Comparison of ENCODE assay signal across 2 cellular contexts in the genomic region with DNA sequence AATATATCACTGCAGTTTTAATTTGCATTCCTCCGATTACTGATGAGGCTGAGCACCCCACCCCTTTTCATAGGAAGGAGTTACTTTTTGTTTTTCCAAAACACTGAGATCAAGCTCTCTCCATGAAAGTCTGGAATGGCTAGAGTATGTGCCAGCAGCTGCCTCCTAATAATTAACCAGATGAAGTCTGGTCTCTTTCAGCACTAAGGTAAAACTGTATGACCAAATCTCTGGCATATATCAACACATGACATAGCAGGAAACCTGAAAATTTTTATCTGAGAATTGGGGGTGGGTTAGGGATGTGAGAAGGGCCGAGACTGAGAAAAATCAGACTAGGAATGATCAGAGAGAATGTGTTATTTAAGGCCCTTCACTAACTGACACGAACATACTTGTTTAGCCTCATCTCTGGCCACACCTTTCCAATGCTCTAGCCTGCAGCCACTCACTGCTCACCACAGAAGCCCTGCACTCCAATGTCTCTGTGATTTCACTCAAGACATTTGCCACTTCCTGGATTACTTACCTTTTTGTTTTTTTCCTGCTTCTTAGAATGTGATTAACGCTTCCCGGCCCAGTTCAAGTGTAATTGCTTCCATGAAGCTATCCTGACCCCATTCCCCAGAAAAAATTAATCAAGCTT.
TF ChIP-seq lines count a peak whose summit lies in the region.

No MANE protein-coding gene starts in this region.

TF ChIP-seq in GM23338, 12 proteins besides CTCF, POLR2A, EP300 and RAD21 (continued from another document):
- no peak for TF ChIP-seq EZH2 (IDR thresholded peaks at IDR 0.05; ENCODE audit: low read depth, unreplicated experiment)
- TF ChIP-seq ZNF114 (CRISPR knock-in tag; IDR thresholded peaks at IDR 0.05): no peak
- TF ChIP-seq STAT1 (IDR thresholded peaks at IDR 0.05; ENCODE audit: unreplicated experiment): no peak
- TF ChIP-seq JUNB (IDR thresholded peaks at IDR 0.05; ENCODE audit: unreplicated experiment): no peak
- TF ChIP-seq, protein P1, sequence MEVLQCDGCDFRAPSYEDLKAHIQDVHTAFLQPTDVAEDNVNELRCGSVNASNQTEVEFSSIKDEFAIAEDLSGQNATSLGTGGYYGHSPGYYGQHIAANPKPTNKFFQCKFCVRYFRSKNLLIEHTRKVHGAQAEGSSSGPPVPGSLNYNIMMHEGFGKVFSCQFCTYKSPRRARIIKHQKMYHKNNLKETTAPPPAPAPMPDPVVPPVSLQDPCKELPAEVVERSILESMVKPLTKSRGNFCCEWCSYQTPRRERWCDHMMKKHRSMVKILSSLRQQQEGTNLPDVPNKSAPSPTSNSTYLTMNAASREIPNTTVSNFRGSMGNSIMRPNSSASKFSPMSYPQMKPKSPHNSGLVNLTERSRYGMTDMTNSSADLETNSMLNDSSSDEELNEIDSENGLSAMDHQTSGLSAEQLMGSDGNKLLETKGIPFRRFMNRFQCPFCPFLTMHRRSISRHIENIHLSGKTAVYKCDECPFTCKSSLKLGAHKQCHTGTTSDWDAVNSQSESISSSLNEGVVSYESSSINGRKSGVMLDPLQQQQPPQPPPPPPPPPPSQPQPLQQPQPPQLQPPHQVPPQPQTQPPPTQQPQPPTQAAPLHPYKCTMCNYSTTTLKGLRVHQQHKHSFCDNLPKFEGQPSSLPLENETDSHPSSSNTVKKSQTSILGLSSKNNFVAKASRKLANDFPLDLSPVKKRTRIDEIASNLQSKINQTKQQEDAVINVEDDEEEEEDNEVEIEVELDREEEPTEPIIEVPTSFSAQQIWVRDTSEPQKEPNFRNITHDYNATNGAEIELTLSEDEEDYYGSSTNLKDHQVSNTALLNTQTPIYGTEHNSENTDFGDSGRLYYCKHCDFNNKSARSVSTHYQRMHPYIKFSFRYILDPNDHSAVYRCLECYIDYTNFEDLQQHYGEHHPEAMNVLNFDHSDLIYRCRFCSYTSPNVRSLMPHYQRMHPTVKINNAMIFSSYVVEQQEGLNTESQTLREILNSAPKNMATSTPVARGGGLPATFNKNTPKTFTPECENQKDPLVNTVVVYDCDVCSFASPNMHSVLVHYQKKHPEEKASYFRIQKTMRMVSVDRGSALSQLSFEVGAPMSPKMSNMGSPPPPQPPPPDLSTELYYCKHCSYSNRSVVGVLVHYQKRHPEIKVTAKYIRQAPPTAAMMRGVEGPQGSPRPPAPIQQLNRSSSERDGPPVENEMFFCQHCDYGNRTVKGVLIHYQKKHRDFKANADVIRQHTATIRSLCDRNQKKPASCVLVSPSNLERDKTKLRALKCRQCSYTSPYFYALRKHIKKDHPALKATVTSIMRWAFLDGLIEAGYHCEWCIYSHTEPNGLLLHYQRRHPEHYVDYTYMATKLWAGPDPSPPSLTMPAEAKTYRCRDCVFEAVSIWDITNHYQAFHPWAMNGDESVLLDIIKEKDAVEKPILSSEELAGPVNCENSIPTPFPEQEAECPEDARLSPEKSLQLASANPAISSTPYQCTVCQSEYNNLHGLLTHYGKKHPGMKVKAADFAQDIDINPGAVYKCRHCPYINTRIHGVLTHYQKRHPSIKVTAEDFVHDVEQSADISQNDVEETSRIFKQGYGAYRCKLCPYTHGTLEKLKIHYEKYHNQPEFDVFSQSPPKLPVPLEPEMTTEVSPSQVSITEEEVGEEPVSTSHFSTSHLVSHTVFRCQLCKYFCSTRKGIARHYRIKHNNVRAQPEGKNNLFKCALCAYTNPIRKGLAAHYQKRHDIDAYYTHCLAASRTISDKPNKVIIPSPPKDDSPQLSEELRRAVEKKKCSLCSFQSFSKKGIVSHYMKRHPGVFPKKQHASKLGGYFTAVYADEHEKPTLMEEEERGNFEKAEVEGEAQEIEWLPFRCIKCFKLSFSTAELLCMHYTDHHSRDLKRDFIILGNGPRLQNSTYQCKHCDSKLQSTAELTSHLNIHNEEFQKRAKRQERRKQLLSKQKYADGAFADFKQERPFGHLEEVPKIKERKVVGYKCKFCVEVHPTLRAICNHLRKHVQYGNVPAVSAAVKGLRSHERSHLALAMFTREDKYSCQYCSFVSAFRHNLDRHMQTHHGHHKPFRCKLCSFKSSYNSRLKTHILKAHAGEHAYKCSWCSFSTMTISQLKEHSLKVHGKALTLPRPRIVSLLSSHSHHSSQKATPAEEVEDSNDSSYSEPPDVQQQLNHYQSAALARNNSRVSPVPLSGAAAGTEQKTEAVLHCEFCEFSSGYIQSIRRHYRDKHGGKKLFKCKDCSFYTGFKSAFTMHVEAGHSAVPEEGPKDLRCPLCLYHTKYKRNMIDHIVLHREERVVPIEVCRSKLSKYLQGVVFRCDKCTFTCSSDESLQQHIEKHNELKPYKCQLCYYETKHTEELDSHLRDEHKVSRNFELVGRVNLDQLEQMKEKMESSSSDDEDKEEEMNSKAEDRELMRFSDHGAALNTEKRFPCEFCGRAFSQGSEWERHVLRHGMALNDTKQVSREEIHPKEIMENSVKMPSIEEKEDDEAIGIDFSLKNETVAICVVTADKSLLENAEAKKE (CRISPR knock-in tag; IDR thresholded peaks at IDR 0.05): no peak
- TF ChIP-seq CREB1 (CRISPR knock-in tag; IDR thresholded peaks at IDR 0.05; ENCODE audit: low read depth): no peak
- TF ChIP-seq NANOG (IDR thresholded peaks at IDR 0.05; ENCODE audit: borderline replicate concordance): no peak
- TF ChIP-seq ZNF331 (CRISPR knock-in tag; IDR thresholded peaks at IDR 0.05; ENCODE audit: low read depth): no peak
- TF ChIP-seq, protein P2, sequence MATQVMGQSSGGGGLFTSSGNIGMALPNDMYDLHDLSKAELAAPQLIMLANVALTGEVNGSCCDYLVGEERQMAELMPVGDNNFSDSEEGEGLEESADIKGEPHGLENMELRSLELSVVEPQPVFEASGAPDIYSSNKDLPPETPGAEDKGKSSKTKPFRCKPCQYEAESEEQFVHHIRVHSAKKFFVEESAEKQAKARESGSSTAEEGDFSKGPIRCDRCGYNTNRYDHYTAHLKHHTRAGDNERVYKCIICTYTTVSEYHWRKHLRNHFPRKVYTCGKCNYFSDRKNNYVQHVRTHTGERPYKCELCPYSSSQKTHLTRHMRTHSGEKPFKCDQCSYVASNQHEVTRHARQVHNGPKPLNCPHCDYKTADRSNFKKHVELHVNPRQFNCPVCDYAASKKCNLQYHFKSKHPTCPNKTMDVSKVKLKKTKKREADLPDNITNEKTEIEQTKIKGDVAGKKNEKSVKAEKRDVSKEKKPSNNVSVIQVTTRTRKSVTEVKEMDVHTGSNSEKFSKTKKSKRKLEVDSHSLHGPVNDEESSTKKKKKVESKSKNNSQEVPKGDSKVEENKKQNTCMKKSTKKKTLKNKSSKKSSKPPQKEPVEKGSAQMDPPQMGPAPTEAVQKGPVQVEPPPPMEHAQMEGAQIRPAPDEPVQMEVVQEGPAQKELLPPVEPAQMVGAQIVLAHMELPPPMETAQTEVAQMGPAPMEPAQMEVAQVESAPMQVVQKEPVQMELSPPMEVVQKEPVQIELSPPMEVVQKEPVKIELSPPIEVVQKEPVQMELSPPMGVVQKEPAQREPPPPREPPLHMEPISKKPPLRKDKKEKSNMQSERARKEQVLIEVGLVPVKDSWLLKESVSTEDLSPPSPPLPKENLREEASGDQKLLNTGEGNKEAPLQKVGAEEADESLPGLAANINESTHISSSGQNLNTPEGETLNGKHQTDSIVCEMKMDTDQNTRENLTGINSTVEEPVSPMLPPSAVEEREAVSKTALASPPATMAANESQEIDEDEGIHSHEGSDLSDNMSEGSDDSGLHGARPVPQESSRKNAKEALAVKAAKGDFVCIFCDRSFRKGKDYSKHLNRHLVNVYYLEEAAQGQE (IDR thresholded peaks at IDR 0.05; ENCODE audit: unreplicated experiment): no peak

TF ChIP-seq in WTC11, 78 proteins besides CTCF, POLR2A, EP300 and RAD21 (continued from another document and continues in another):
- TF ChIP-seq, protein P3, sequence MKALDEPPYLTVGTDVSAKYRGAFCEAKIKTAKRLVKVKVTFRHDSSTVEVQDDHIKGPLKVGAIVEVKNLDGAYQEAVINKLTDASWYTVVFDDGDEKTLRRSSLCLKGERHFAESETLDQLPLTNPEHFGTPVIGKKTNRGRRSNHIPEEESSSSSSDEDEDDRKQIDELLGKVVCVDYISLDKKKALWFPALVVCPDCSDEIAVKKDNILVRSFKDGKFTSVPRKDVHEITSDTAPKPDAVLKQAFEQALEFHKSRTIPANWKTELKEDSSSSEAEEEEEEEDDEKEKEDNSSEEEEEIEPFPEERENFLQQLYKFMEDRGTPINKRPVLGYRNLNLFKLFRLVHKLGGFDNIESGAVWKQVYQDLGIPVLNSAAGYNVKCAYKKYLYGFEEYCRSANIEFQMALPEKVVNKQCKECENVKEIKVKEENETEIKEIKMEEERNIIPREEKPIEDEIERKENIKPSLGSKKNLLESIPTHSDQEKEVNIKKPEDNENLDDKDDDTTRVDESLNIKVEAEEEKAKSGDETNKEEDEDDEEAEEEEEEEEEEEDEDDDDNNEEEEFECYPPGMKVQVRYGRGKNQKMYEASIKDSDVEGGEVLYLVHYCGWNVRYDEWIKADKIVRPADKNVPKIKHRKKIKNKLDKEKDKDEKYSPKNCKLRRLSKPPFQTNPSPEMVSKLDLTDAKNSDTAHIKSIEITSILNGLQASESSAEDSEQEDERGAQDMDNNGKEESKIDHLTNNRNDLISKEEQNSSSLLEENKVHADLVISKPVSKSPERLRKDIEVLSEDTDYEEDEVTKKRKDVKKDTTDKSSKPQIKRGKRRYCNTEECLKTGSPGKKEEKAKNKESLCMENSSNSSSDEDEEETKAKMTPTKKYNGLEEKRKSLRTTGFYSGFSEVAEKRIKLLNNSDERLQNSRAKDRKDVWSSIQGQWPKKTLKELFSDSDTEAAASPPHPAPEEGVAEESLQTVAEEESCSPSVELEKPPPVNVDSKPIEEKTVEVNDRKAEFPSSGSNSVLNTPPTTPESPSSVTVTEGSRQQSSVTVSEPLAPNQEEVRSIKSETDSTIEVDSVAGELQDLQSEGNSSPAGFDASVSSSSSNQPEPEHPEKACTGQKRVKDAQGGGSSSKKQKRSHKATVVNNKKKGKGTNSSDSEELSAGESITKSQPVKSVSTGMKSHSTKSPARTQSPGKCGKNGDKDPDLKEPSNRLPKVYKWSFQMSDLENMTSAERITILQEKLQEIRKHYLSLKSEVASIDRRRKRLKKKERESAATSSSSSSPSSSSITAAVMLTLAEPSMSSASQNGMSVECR (CRISPR knock-in tag; IDR thresholded peaks at IDR 0.05; ENCODE audit: borderline replicate concordance): no peak
- TF ChIP-seq RELA (CRISPR knock-in tag; IDR thresholded peaks at IDR 0.05; ENCODE audit: borderline replicate concordance) (no peak), KAT7 (CRISPR knock-in tag; IDR thresholded peaks at IDR 0.05; ENCODE audit: borderline replicate concordance) (no peak), MYBL2 (CRISPR knock-in tag; IDR thresholded peaks at IDR 0.05) (no peak), ZNF317 (CRISPR knock-in tag; IDR thresholded peaks at IDR 0.05; ENCODE audit: borderline replicate concordance, low read depth) (no peak), SP1 (CRISPR knock-in tag; conservative IDR thresholded peaks at IDR 0.05) (no peak), GABPB1 (CRISPR knock-in tag; IDR thresholded peaks at IDR 0.05) (no peak), JUN (CRISPR knock-in tag; IDR thresholded peaks at IDR 0.05) (no peak), NR3C1 (CRISPR knock-in tag; conservative IDR thresholded peaks at IDR 0.05; ENCODE audit: low read depth) (no peak), SMAD4 (CRISPR knock-in tag; IDR thresholded peaks at IDR 0.05) (no peak), SMAD3 (CRISPR knock-in tag; IDR thresholded peaks at IDR 0.05; ENCODE audit: borderline replicate concordance) (no peak), TP53 (CRISPR knock-in tag; IDR thresholded peaks at IDR 0.05) (no peak)
- TF ChIP-seq, protein P4, sequence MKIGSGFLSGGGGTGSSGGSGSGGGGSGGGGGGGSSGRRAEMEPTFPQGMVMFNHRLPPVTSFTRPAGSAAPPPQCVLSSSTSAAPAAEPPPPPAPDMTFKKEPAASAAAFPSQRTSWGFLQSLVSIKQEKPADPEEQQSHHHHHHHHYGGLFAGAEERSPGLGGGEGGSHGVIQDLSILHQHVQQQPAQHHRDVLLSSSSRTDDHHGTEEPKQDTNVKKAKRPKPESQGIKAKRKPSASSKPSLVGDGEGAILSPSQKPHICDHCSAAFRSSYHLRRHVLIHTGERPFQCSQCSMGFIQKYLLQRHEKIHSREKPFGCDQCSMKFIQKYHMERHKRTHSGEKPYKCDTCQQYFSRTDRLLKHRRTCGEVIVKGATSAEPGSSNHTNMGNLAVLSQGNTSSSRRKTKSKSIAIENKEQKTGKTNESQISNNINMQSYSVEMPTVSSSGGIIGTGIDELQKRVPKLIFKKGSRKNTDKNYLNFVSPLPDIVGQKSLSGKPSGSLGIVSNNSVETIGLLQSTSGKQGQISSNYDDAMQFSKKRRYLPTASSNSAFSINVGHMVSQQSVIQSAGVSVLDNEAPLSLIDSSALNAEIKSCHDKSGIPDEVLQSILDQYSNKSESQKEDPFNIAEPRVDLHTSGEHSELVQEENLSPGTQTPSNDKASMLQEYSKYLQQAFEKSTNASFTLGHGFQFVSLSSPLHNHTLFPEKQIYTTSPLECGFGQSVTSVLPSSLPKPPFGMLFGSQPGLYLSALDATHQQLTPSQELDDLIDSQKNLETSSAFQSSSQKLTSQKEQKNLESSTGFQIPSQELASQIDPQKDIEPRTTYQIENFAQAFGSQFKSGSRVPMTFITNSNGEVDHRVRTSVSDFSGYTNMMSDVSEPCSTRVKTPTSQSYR (CRISPR knock-in tag; IDR thresholded peaks at IDR 0.05): no peak
- TF ChIP-seq, protein P5, sequence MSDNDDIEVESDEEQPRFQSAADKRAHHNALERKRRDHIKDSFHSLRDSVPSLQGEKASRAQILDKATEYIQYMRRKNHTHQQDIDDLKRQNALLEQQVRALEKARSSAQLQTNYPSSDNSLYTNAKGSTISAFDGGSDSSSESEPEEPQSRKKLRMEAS (CRISPR knock-in tag; IDR thresholded peaks at IDR 0.05): no peak
- TF ChIP-seq, protein P6, sequence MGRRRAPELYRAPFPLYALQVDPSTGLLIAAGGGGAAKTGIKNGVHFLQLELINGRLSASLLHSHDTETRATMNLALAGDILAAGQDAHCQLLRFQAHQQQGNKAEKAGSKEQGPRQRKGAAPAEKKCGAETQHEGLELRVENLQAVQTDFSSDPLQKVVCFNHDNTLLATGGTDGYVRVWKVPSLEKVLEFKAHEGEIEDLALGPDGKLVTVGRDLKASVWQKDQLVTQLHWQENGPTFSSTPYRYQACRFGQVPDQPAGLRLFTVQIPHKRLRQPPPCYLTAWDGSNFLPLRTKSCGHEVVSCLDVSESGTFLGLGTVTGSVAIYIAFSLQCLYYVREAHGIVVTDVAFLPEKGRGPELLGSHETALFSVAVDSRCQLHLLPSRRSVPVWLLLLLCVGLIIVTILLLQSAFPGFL (CRISPR knock-in tag; IDR thresholded peaks at IDR 0.05; ENCODE audit: borderline replicate concordance): no peak
- TF ChIP-seq, protein P7, sequence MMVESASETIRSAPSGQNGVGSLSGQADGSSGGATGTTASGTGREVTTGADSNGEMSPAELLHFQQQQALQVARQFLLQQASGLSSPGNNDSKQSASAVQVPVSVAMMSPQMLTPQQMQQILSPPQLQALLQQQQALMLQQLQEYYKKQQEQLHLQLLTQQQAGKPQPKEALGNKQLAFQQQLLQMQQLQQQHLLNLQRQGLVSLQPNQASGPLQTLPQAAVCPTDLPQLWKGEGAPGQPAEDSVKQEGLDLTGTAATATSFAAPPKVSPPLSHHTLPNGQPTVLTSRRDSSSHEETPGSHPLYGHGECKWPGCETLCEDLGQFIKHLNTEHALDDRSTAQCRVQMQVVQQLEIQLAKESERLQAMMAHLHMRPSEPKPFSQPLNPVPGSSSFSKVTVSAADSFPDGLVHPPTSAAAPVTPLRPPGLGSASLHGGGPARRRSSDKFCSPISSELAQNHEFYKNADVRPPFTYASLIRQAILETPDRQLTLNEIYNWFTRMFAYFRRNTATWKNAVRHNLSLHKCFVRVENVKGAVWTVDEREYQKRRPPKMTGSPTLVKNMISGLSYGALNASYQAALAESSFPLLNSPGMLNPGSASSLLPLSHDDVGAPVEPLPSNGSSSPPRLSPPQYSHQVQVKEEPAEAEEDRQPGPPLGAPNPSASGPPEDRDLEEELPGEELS (CRISPR knock-in tag; IDR thresholded peaks at IDR 0.05): no peak
- TF ChIP-seq, protein P8, sequence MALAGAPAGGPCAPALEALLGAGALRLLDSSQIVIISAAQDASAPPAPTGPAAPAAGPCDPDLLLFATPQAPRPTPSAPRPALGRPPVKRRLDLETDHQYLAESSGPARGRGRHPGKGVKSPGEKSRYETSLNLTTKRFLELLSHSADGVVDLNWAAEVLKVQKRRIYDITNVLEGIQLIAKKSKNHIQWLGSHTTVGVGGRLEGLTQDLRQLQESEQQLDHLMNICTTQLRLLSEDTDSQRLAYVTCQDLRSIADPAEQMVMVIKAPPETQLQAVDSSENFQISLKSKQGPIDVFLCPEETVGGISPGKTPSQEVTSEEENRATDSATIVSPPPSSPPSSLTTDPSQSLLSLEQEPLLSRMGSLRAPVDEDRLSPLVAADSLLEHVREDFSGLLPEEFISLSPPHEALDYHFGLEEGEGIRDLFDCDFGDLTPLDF (CRISPR knock-in tag; IDR thresholded peaks at IDR 0.05): no peak
